1 cellular context compared by ENCODE assay signal in genomic region chr17:35743911-35744328, GRCh38.
TF ChIP-seq lines count a peak whose summit lies in the region.

No MANE protein-coding gene starts in this region.

TF ChIP-seq in HepG2, 621 proteins besides CTCF, POLR2A, EP300 and RAD21:
- peak; percentile 97 for TF ChIP-seq MIER2 (CRISPR knock-in tag; IDR thresholded peaks at IDR 0.05)
- 0 out of 2 replicates have a peak, but pooled peaks have one; percentile 40 for TF ChIP-seq HDAC2 (CRISPR knock-in tag; IDR thresholded peaks at IDR 0.05)
- TF ChIP-seq EHMT2 (IDR thresholded peaks at IDR 0.05; ENCODE audit: borderline replicate concordance, low read depth, low read length) = peak; percentile 89
- peak; percentile 59 for TF ChIP-seq SALL1 (CRISPR knock-in tag; IDR thresholded peaks at IDR 0.05)
- TF ChIP-seq KLF12 (CRISPR knock-in tag; IDR thresholded peaks at IDR 0.05; ENCODE audit: borderline replicate concordance) = 0 out of 2 replicates have a peak, but pooled peaks have one; percentile 32
- TF ChIP-seq SNAPC5 (CRISPR knock-in tag; IDR thresholded peaks at IDR 0.05; ENCODE audit: borderline replicate concordance) = no peak
- peak; percentile 27 for TF ChIP-seq IKZF4 (CRISPR knock-in tag; IDR thresholded peaks at IDR 0.05; ENCODE audit: borderline replicate concordance, low read depth, not compliant biosample characterization)
- 0 out of 2 replicates have a peak, but pooled peaks have one; percentile 33 for TF ChIP-seq NKX3-1 (CRISPR knock-in tag; IDR thresholded peaks at IDR 0.05)
- TF ChIP-seq SAP130 (CRISPR knock-in tag; IDR thresholded peaks at IDR 0.05; ENCODE audit: low read depth) = peak; percentile 37; the same call in 1 of the 2 replicates
- TF ChIP-seq ZNF776 (CRISPR knock-in tag; IDR thresholded peaks at IDR 0.05) = no peak
- 0 out of 2 replicates have a peak, but pooled peaks have one; percentile 22 for TF ChIP-seq ERF (CRISPR knock-in tag; IDR thresholded peaks at IDR 0.05)
- TF ChIP-seq ZNF839 (CRISPR knock-in tag; IDR thresholded peaks at IDR 0.05; ENCODE audit: borderline replicate concordance) = no peak
- no peak for TF ChIP-seq ZSCAN29 (CRISPR knock-in tag; conservative IDR thresholded peaks at IDR 0.05)
- 0 out of 2 replicates have a peak, but pooled peaks have one; percentile 43 for TF ChIP-seq ZNF792 (CRISPR knock-in tag; IDR thresholded peaks at IDR 0.05)
- no peak for TF ChIP-seq ELF3 (CRISPR knock-in tag; IDR thresholded peaks at IDR 0.05)
- no peak for TF ChIP-seq KLF16 (CRISPR knock-in tag; IDR thresholded peaks at IDR 0.05)
- TF ChIP-seq ZFYVE20 (CRISPR knock-in tag; IDR thresholded peaks at IDR 0.05; ENCODE audit: borderline replicate concordance, low read depth) = no peak
- no peak for TF ChIP-seq SAFB2 (CRISPR knock-in tag; IDR thresholded peaks at IDR 0.05; ENCODE audit: borderline replicate concordance, low read depth)
- TF ChIP-seq PHF8 (CRISPR knock-in tag; IDR thresholded peaks at IDR 0.05) = no peak
- no peak for TF ChIP-seq GLI4 (CRISPR knock-in tag; IDR thresholded peaks at IDR 0.05; ENCODE audit: borderline replicate concordance)
- TF ChIP-seq WIZ (CRISPR knock-in tag; IDR thresholded peaks at IDR 0.05) = peak; percentile 74; the same call in 1 of the 2 replicates
- peak; percentile 2; the same call in 1 of the 2 replicates for TF ChIP-seq ARID4A (CRISPR knock-in tag; IDR thresholded peaks at IDR 0.05; ENCODE audit: borderline replicate concordance)
- no peak for TF ChIP-seq ZNF558 (CRISPR knock-in tag; IDR thresholded peaks at IDR 0.05; ENCODE audit: borderline replicate concordance)
- TF ChIP-seq REST (IDR thresholded peaks at IDR 0.05; ENCODE audit: borderline replicate concordance in 1 of 2, low read depth in 1 of 2, low read length in 2 of 2) = peak; percentile 95
- peak; percentile 22; the same call in 1 of the 2 replicates for TF ChIP-seq FOXC1 (CRISPR knock-in tag; IDR thresholded peaks at IDR 0.05; ENCODE audit: borderline replicate concordance)
- no peak for TF ChIP-seq PAWR (CRISPR knock-in tag; IDR thresholded peaks at IDR 0.05; ENCODE audit: borderline replicate concordance)
- TF ChIP-seq ZNF740 (CRISPR knock-in tag; IDR thresholded peaks at IDR 0.05) = no peak
- 0 out of 2 replicates have a peak, but pooled peaks have one; percentile 22 for TF ChIP-seq ARNTL (CRISPR knock-in tag; IDR thresholded peaks at IDR 0.05)
